In genomic region chr17:56994009-56994792, GRCh38 we compare ENCODE assay signal across 19 cellular contexts. TPM values are rescaled to one million over a fixed set of nuclear protein-coding genes. Genes with fewer than 3 reads are reported as not detected.
DNase-seq lines count a peak whose midpoint lies in the region; ATAC-seq, FAIRE-seq and TF ChIP-seq lines count a peak whose summit lies in the region.
"Had no signal": no experiment of that assay in that cellular context is flagged by ENCODE, and none has a peak within 500 bp of the region (broad histone marks: within the 10 kb centered on the region; RNA-seq: fewer than 3 reads in every experiment).

No MANE protein-coding gene starts in this region.

- intact Hi-C loops in Right ventricle myocardium superior (cut with DNase I) (no loop called here), esophagus squamous epithelium (cut with DNase I) (no loop called here), head of caudate nucleus (cut with DNase I) (no loop called here)

- H3K9ac ChIP-seq in astrocyte (ENCODE audit: low read length), result no peak overlapping the region

- H3K4me1 ChIP-seq in right atrium auricular region (no peaks in the 10 kb centered on the region), astrocyte (ENCODE audit: insufficient read depth, low read length) (peaks cover 4% of the 10 kb centered on the region), foreskin keratinocyte (no peaks in the 10 kb centered on the region), esophagus squamous epithelium (no peaks in the 10 kb centered on the region)

- H4K20me1 ChIP-seq in astrocyte (ENCODE audit: insufficient read depth, low read length), result no peaks in the 10 kb centered on the region

- no peak for DNase-seq in Right ventricle myocardium superior
- DNase-seq in right atrium auricular region (ENCODE audit: low spot score), result no peak
- DNase-seq in astrocyte (ENCODE audit: low read depth), result peak; percentile 77
- peak in 1 of 2 donors; percentile 31 for DNase-seq in foreskin keratinocyte
- DNase-seq in esophagus squamous epithelium (lab: John Stamatoyannopoulos, UW), result no peak
- no peak for DNase-seq in head of caudate nucleus
- DNase-seq: activated CD4-positive, alpha-beta T cell treated with anti-CD3 and anti-CD28 coated beads, Interleukin-2, amount 10 ng/mL, durations not matched to agents 7 days and 5 days; activated naive CD4-positive, alpha-beta T cell; activated T-cell treated with anti-CD3 and anti-CD28 coated beads for 4 hours; amygdala; CD4-positive, CD25-positive, alpha-beta regulatory T cell; immature natural killer cell; naive thymus-derived CD8-positive, alpha-beta T cell; NCI-H187 treated with DMSO at 0.1 percent for 48 hours; NCI-H446 treated with DMSO at 0.1 percent for 48 hours had no signal

- TF ChIP-seq CTCF in right atrium auricular region (IDR thresholded peaks at IDR 0.05) (no peak), astrocyte (IDR thresholded peaks at IDR 0.05; ENCODE audit: insufficient read depth, low read depth, low read length) (no peak), foreskin keratinocyte (conservative IDR thresholded peaks at IDR 0.05) (no peak), esophagus squamous epithelium (IDR thresholded peaks at IDR 0.05) (no peak)

- TF ChIP-seq POLR2A in esophagus squamous epithelium (IDR thresholded peaks at IDR 0.05), result no peak

- H3K4me3 ChIP-seq in right atrium auricular region, result no peak overlapping the region
- no peak overlapping the region for H3K4me3 ChIP-seq in astrocyte (ENCODE audit: insufficient read depth, low read depth, low read length)
- H3K4me3 ChIP-seq in esophagus squamous epithelium, result no peak overlapping the region

- no peak overlapping the region for H3K4me2 ChIP-seq in astrocyte (ENCODE audit: low read length)

- H3K27me3 ChIP-seq in right atrium auricular region (no peaks in the 10 kb centered on the region), astrocyte (ENCODE audit: insufficient read depth, low read length) (no peaks in the 10 kb centered on the region), foreskin keratinocyte (no peaks in the 10 kb centered on the region), esophagus squamous epithelium (no peaks in the 10 kb centered on the region)

- FAIRE-seq in astrocyte (lab: Jason Lieb, UNC), result no peak
- FAIRE-seq: endometrium, HepG2 had no signal

- no peaks in the 10 kb centered on the region for H3K9me3 Mint-ChIP-seq in astrocyte (ENCODE audit: unreplicated experiment)
- H3K9me3 Mint-ChIP-seq: activated CD4-positive, alpha-beta T cell treated with anti-CD3 and anti-CD28 coated beads, Interleukin-2, amount 10 ng/mL, durations not matched to agents 7 days and 5 days; CD4-positive, CD25-positive, alpha-beta regulatory T cell; immature natural killer cell; naive thymus-derived CD8-positive, alpha-beta T cell had no signal

- H2AFZ ChIP-seq in astrocyte (ENCODE audit: low read depth, low read length), result no peak overlapping the region

- H3K27ac ChIP-seq in right atrium auricular region (no peak overlapping the region), astrocyte (ENCODE audit: low read depth, low read length) (no peak overlapping the region), foreskin keratinocyte (no peak overlapping the region), esophagus squamous epithelium (no peak overlapping the region)

- no peak overlapping the region for H3K27ac Mint-ChIP-seq in astrocyte (ENCODE audit: unreplicated experiment)
- H3K27ac Mint-ChIP-seq: activated CD4-positive, alpha-beta T cell treated with anti-CD3 and anti-CD28 coated beads, Interleukin-2, amount 10 ng/mL, durations not matched to agents 7 days and 5 days; CD4-positive, CD25-positive, alpha-beta regulatory T cell; immature natural killer cell; naive thymus-derived CD8-positive, alpha-beta T cell had no signal

- no peaks in the 10 kb centered on the region for H3K79me2 ChIP-seq in astrocyte (ENCODE audit: insufficient read depth, low read length)

- no peaks in the 10 kb centered on the region for H3K27me3 Mint-ChIP-seq in astrocyte (ENCODE audit: low read depth, unreplicated experiment)
- H3K27me3 Mint-ChIP-seq: activated CD4-positive, alpha-beta T cell treated with anti-CD3 and anti-CD28 coated beads, Interleukin-2, amount 10 ng/mL, durations not matched to agents 7 days and 5 days; CD4-positive, CD25-positive, alpha-beta regulatory T cell; naive thymus-derived CD8-positive, alpha-beta T cell had no signal

- peaks cover 15% of the 10 kb centered on the region for H3K36me3 Mint-ChIP-seq in astrocyte (ENCODE audit: low read depth, unreplicated experiment)

- ATAC-seq in Right ventricle myocardium superior (ENCODE audit: poor library complexity) (peak; percentile 12), foreskin keratinocyte (peak; percentile 73), GM19467 (IDR thresholded peaks at IDR 0.05; ENCODE audit: unreplicated experiment) (no peak), HG02852 (IDR thresholded peaks at IDR 0.05; ENCODE audit: unreplicated experiment) (no peak)
- ATAC-seq: HepG2; naive thymus-derived CD8-positive, alpha-beta T cell had no signal

- H3K36me3 ChIP-seq in right atrium auricular region (peaks cover 74% of the 10 kb centered on the region), astrocyte (ENCODE audit: insufficient read depth, low read length) (no peaks in the 10 kb centered on the region), esophagus squamous epithelium (peaks cover 0 to 100% (median 50%) of the 10 kb centered on the region in 3 donors)

- H3K4me3 Mint-ChIP-seq in astrocyte (ENCODE audit: unreplicated experiment), result no peak overlapping the region
- H3K4me3 Mint-ChIP-seq: activated CD4-positive, alpha-beta T cell treated with anti-CD3 and anti-CD28 coated beads, Interleukin-2, amount 10 ng/mL, durations not matched to agents 7 days and 5 days; CD4-positive, CD25-positive, alpha-beta regulatory T cell; immature natural killer cell; naive thymus-derived CD8-positive, alpha-beta T cell had no signal

- WGBS in esophagus squamous epithelium, 2 donors, result 82 to 83% methylated on average over 4 of the region's 4 CpGs

- no peaks in the 10 kb centered on the region for H3K9me3 ChIP-seq in right atrium auricular region
- no peaks in the 10 kb centered on the region for H3K9me3 ChIP-seq in astrocyte (ENCODE audit: insufficient read depth, low read depth, low read length)
- H3K9me3 ChIP-seq in esophagus squamous epithelium, result no peaks in the 10 kb centered on the region

- no peaks in the 10 kb centered on the region for H3K4me1 Mint-ChIP-seq in astrocyte (ENCODE audit: low read depth, unreplicated experiment)
- H3K4me1 Mint-ChIP-seq: activated CD4-positive, alpha-beta T cell treated with anti-CD3 and anti-CD28 coated beads, Interleukin-2, amount 10 ng/mL, durations not matched to agents 7 days and 5 days; CD4-positive, CD25-positive, alpha-beta regulatory T cell; immature natural killer cell; naive thymus-derived CD8-positive, alpha-beta T cell had no signal

RNA-seq across cellular contexts. Expression of gene SCPEP1, which starts 16.3 kb away (rescaled TPM):
- total RNA-seq in Right ventricle myocardium superior (88.4 TPM), right atrium auricular region (10 to 100 TPM; 42.3 to 54.2 TPM), astrocyte (27.1 and 29.0 TPM in 2 replicates), foreskin keratinocyte (29.3 and 31.6 TPM in 2 replicates), esophagus squamous epithelium (100 to 1,000 TPM in 1 of 4 donors, 10 to 100 TPM in 3; 53.0 to 129 (median 61.5) TPM)
- 22.4 and 26.2 TPM in 2 replicates for polyA plus RNA-seq in foreskin keratinocyte

RNA-seq across cellular contexts. Expression of gene COIL, which starts 33.4 kb away (rescaled TPM):
- 8.0 TPM for total RNA-seq in Right ventricle myocardium superior
- 1 to 10 TPM; 7.3 to 7.9 TPM for total RNA-seq in right atrium auricular region
- 18.8 and 20.6 TPM in 2 replicates for total RNA-seq in astrocyte
- total RNA-seq in foreskin keratinocyte, result 18.6 and 19.9 TPM in 2 replicates
- polyA plus RNA-seq in foreskin keratinocyte, result 10.2 and 11.6 TPM in 2 replicates
- total RNA-seq in esophagus squamous epithelium, result 10 to 100 TPM; 10.8 to 13.2 (median 11.4) TPM

Comparison
In these comparisons a context has a peak if more than half of its experiments do, and no peak if none do; other contexts are left out.
1. ATAC-seq: peak in Right ventricle myocardium superior (single experiment) and foreskin keratinocyte (single experiment); none in GM19467 (single experiment) and HG02852 (single experiment).